9 cellular contexts compared by ENCODE assay signal in genomic region chr2:85999131-85999831, GRCh38.
DNase-seq lines count a peak whose midpoint lies in the region; ATAC-seq and TF ChIP-seq lines count a peak whose summit lies in the region.
"Had no signal": no experiment of that assay in that cellular context is flagged by ENCODE, and none has a peak within 500 bp of the region (broad histone marks: within the 10 kb centered on the region; RNA-seq: fewer than 3 reads in every experiment).

No MANE protein-coding gene starts in this region.

- no peak for TF ChIP-seq RAD21 in SK-N-SH (IDR thresholded peaks at IDR 0.05; ENCODE audit: low read length)

- TF ChIP-seq CTCF in SK-N-SH (IDR thresholded peaks at IDR 0.05): no peak
- no peak for TF ChIP-seq CTCF in chondrocyte (IDR thresholded peaks at IDR 0.05)

- no peaks in the 10 kb centered on the region for H3K9me3 ChIP-seq in SK-N-SH

- no peaks in the 10 kb centered on the region for H4K20me1 ChIP-seq in SK-N-SH (ENCODE audit: insufficient read depth)

- WGBS in SK-N-SH (ENCODE audit: low lambda C conversion rate): 70% methylated on average over 8 of the region's 8 CpGs

- no peaks in the 10 kb centered on the region for H3K79me2 ChIP-seq in SK-N-SH (ENCODE audit: insufficient read depth)

- no peaks in the 10 kb centered on the region for H3K36me3 ChIP-seq in SK-N-SH (replicated peaks in 1 of 2; ENCODE audit: control insufficient read depth in 1 of 2, insufficient read depth in 2 of 2, low read length in 1 of 2)

- peaks cover 62% of the 10 kb centered on the region for H3K4me1 Mint-ChIP-seq in chondrocyte (ENCODE audit: low read depth)
- H3K4me1 Mint-ChIP-seq in natural killer cell treated with Interleukin-12 subunit alpha and Interleukin-12 subunit beta and Interleukin-15 and Interleukin-18, amount 100 ng/mL, for 72 hours (ENCODE audit: low read depth in 2 of 2): peaks cover 43 to 48% of the 10 kb centered on the region in 2 donors

- POLR2A ChIA-PET in SK-N-SH (lab: Yijun Ruan, JAX): no interaction called here

- H3K9me3 Mint-ChIP-seq in chondrocyte (ENCODE audit: low read depth): peaks cover 7% of the 10 kb centered on the region
- no peaks in the 10 kb centered on the region for H3K9me3 Mint-ChIP-seq in natural killer cell treated with Interleukin-12 subunit alpha and Interleukin-12 subunit beta and Interleukin-15 and Interleukin-18, amount 100 ng/mL, for 72 hours

- peak overlapping the region; percentile 86 to 88; a peak in 3 of 4 replicates for H3K27ac ChIP-seq in SK-N-SH (ENCODE audit: low read depth in 2 of 2, low read length in 1 of 2)
- H3K27ac ChIP-seq: 22Rv1 had no signal

- H3K27ac Mint-ChIP-seq in chondrocyte (ENCODE audit: unreplicated experiment): peak overlapping the region; percentile 94
- H3K27ac Mint-ChIP-seq in natural killer cell treated with Interleukin-12 subunit alpha and Interleukin-12 subunit beta and Interleukin-15 and Interleukin-18, amount 100 ng/mL, for 72 hours: peak overlapping the region; percentile 89 to 93

- peak; percentile 76 for ATAC-seq in HG02981 (IDR thresholded peaks at IDR 0.05; ENCODE audit: unreplicated experiment)
- ATAC-seq in natural killer cell treated with Interleukin-12 subunit alpha and Interleukin-12 subunit beta and Interleukin-15 and Interleukin-18, amount 100 ng/mL, for 72 hours: peak; percentile 77 to 89

- H3K9me2 ChIP-seq in SK-N-SH: no peaks in the 10 kb centered on the region

- no peaks in the 10 kb centered on the region for H3K27me3 Mint-ChIP-seq in chondrocyte (ENCODE audit: low read depth)
- H3K27me3 Mint-ChIP-seq in natural killer cell treated with Interleukin-12 subunit alpha and Interleukin-12 subunit beta and Interleukin-15 and Interleukin-18, amount 100 ng/mL, for 72 hours: no peaks in the 10 kb centered on the region

- H3K4me2 ChIP-seq in SK-N-SH: peak overlapping the region; percentile 72

- H3F3A ChIP-seq in SK-N-SH (replicated peaks; ENCODE audit: insufficient read depth): peaks cover 10% of the 10 kb centered on the region

- H3K4me1 ChIP-seq in SK-N-SH (ENCODE audit: control insufficient read depth in 1 of 2, insufficient read depth in 2 of 2, low read depth in 1 of 2, low read length in 1 of 2): peaks cover 20 to 33% of the 10 kb centered on the region in 2 experiments; a peak in 3 of 4 replicates

- peaks cover 2% of the 10 kb centered on the region for H3K36me3 Mint-ChIP-seq in chondrocyte (ENCODE audit: low read depth)
- no peaks in the 10 kb centered on the region for H3K36me3 Mint-ChIP-seq in natural killer cell treated with Interleukin-12 subunit alpha and Interleukin-12 subunit beta and Interleukin-15 and Interleukin-18, amount 100 ng/mL, for 72 hours

- H2AFZ ChIP-seq in SK-N-SH (ENCODE audit: low read depth): peak overlapping the region; percentile 92

- H3K4me3 Mint-ChIP-seq in chondrocyte (ENCODE audit: unreplicated experiment): peak overlapping the region; percentile 46
- H3K4me3 Mint-ChIP-seq in natural killer cell treated with Interleukin-12 subunit alpha and Interleukin-12 subunit beta and Interleukin-15 and Interleukin-18, amount 100 ng/mL, for 72 hours: peak overlapping the region; percentile 46

- CTCF ChIA-PET in SK-N-SH (lab: Yijun Ruan, JAX): no interaction called here

- no peak overlapping the region for H3K4me3 ChIP-seq in SK-N-SH (ENCODE audit: low read depth in 2 of 2, low read length in 1 of 2)

- H3K9ac ChIP-seq in SK-N-SH: peak overlapping the region; percentile 53

- no peak; a peak in 1 of 4 replicates for TF ChIP-seq EP300 in SK-N-SH (IDR thresholded peaks at IDR 0.05; ENCODE audit: borderline replicate concordance in 1 of 2, low read depth in 1 of 2, low read length in 1 of 2)

- peak; percentile 21 for DNase-seq in NK-92 treated with Interleukin-12 subunit alpha and Interleukin-12 subunit beta, amount 100 ng/mL, for 24 hours (lab: John Stamatoyannopoulos, UW)
- DNase-seq in NK-92 (lab: John Stamatoyannopoulos, UW; ENCODE audit: unreplicated experiment) (no peak), SK-N-SH (no peak), chondrocyte (ENCODE audit: low spot score) (peak; percentile 40), SW 1271 (lab: John Stamatoyannopoulos, UW) (no peak), SW480 (ENCODE audit: low spot score) (no peak)
- DNase-seq in natural killer cell treated with Interleukin-12 subunit alpha and Interleukin-12 subunit beta and Interleukin-15 and Interleukin-18, amount 100 ng/mL, for 72 hours (ENCODE audit: low spot score): no peak

- no peaks in the 10 kb centered on the region for H3K27me3 ChIP-seq in SK-N-SH (ENCODE audit: insufficient read depth)

TF ChIP-seq in SK-N-SH, 30 proteins besides CTCF, POLR2A, EP300 and RAD21:
- TF ChIP-seq SIN3A (IDR thresholded peaks at IDR 0.05; ENCODE audit: borderline replicate concordance, low read depth, low read length): no peak
- TF ChIP-seq POLR2AphosphoS5 (IDR thresholded peaks at IDR 0.05; ENCODE audit: low read depth, low read length): peak; percentile 52; the same call in 1 of the 2 replicates
- TF ChIP-seq, protein P1, sequence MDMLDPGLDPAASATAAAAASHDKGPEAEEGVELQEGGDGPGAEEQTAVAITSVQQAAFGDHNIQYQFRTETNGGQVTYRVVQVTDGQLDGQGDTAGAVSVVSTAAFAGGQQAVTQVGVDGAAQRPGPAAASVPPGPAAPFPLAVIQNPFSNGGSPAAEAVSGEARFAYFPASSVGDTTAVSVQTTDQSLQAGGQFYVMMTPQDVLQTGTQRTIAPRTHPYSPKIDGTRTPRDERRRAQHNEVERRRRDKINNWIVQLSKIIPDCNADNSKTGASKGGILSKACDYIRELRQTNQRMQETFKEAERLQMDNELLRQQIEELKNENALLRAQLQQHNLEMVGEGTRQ (IDR thresholded peaks at IDR 0.05; ENCODE audit: borderline replicate concordance, low read depth, low read length): no peak
- no peak for TF ChIP-seq ZBTB33 (IDR thresholded peaks at IDR 0.05; ENCODE audit: borderline replicate concordance, low read depth)
- TF ChIP-seq FOXM1 (IDR thresholded peaks at IDR 0.05; ENCODE audit: low read depth): no peak
- TF ChIP-seq GATA2 (CRISPR knock-in tag; IDR thresholded peaks at IDR 0.05): no peak
- TF ChIP-seq TCF12 (IDR thresholded peaks at IDR 0.05): no peak
- no peak for TF ChIP-seq FOSL2 (IDR thresholded peaks at IDR 0.05; ENCODE audit: borderline replicate concordance, low read depth)
- no peak for TF ChIP-seq EZH2phosphoT487 (IDR thresholded peaks at IDR 0.05; ENCODE audit: borderline replicate concordance, low read depth)
- no peak for TF ChIP-seq MAX (IDR thresholded peaks at IDR 0.05; ENCODE audit: low read depth)
- TF ChIP-seq PBX3 (IDR thresholded peaks at IDR 0.05): no peak
- peak; percentile 14; the same call in 1 of the 2 replicates for TF ChIP-seq GABPA (IDR thresholded peaks at IDR 0.05; ENCODE audit: low read depth)
- no peak for TF ChIP-seq SMC3 (IDR thresholded peaks at IDR 0.05; ENCODE audit: low read depth, low read length)
- TF ChIP-seq TEAD4 (IDR thresholded peaks at IDR 0.05; ENCODE audit: borderline replicate concordance, insufficient read depth): no peak
- no peak for TF ChIP-seq YY1 (IDR thresholded peaks at IDR 0.05; ENCODE audit: low read depth)
- 0 out of 2 replicates have a peak, but pooled peaks have one; percentile 6 for TF ChIP-seq USF1 (IDR thresholded peaks at IDR 0.05; ENCODE audit: borderline replicate concordance, low read depth)
- no peak for TF ChIP-seq CHD2 (IDR thresholded peaks at IDR 0.05; ENCODE audit: low read length, partially characterized antibody)
- no peak for TF ChIP-seq JUND (IDR thresholded peaks at IDR 0.05)
TF ChIP-seq in SK-N-SH: peak in this region for 3.

Comparison
In these comparisons a context has a peak if more than half of its experiments do, and no peak if none do; other contexts are left out.
1. DNase-seq: peak in NK-92 treated with Interleukin-12 subunit alpha and Interleukin-12 subunit beta, amount 100 ng/mL, for 24 hours (single experiment) and chondrocyte (single experiment); none in NK-92 (single experiment), SK-N-SH (single experiment), natural killer cell treated with Interleukin-12 subunit alpha and Interleukin-12 subunit beta and Interleukin-15 and Interleukin-18, amount 100 ng/mL, for 72 hours (single experiment), SW 1271 (0 of 2) and SW480 (single experiment).